In the genomic region with DNA sequence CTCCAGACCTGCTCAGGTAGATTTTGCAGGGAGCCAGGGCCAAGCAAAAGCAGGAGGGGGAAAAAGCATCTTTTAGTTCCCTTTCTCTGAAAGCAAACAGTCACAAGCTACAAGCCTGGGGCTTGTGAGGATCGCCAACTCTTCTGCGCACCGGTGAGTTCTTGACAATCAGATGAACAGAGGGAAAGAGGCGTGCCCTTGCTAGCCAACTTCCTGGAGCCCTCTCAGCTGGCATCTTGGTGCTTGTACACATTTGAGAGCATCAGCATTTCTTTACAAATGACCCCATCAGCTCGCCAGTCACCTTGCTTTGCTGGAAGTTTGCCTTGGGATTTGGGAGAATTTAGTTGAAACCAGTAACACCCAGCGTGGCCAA, we compare ENCODE assay signal across 14 cellular contexts.
"Had no signal": no experiment of that assay in that cellular context is flagged by ENCODE, and none has a peak within 500 bp of the region (broad histone marks: within the 10 kb centered on the region; RNA-seq: fewer than 3 reads in every experiment).

No MANE protein-coding gene starts in this region.

- H3K9me3 ChIP-seq: body of pancreas, neutrophil, tibial nerve had no signal

- ATAC-seq: activated naive CD4-positive, alpha-beta T cell treated with anti-CD3 and anti-CD28 coated beads, Interleukin-2, amount 50 U/mL, for 72 hours; body of pancreas; naive thymus-derived CD4-positive, alpha-beta T cell; stimulated activated memory B cell treated with anti-CD40 and anti-IgM and Interleukin-4, amounts not matched to agents 10 μg/mL and 1 μg/mL and 100 μg/mL, for 72 hours; T-helper 17 cell had no signal

- H3K4me3 ChIP-seq: body of pancreas, tibial nerve had no signal

- H3K27me3 ChIP-seq: body of pancreas, neutrophil, tibial nerve had no signal

- H3K27ac Mint-ChIP-seq: activated naive CD4-positive, alpha-beta T cell treated with anti-CD3 and anti-CD28 coated beads, Interleukin-2, amount 50 U/mL, for 72 hours; endodermal cell; stimulated activated memory B cell treated with anti-CD40 and anti-IgM and Interleukin-4, amounts not matched to agents 10 μg/mL and 1 μg/mL and 100 μg/mL, for 72 hours; T-helper 17 cell had no signal

- H3K27me3 Mint-ChIP-seq: T-helper 17 cell had no signal

- H3K9me3 Mint-ChIP-seq: activated naive CD4-positive, alpha-beta T cell treated with anti-CD3 and anti-CD28 coated beads, Interleukin-2, amount 50 U/mL, for 72 hours; naive thymus-derived CD4-positive, alpha-beta T cell; stimulated activated memory B cell treated with anti-CD40 and anti-IgM and Interleukin-4, amounts not matched to agents 10 μg/mL and 1 μg/mL and 100 μg/mL, for 72 hours had no signal

- H3K36me3 ChIP-seq: neutrophil, tibial nerve had no signal

- H3K4me3 Mint-ChIP-seq: endodermal cell; naive thymus-derived CD4-positive, alpha-beta T cell; stimulated activated memory B cell treated with anti-CD40 and anti-IgM and Interleukin-4, amounts not matched to agents 10 μg/mL and 1 μg/mL and 100 μg/mL, for 72 hours; T-helper 17 cell had no signal

- H3K4me1 Mint-ChIP-seq: stimulated activated memory B cell treated with anti-CD40 and anti-IgM and Interleukin-4, amounts not matched to agents 10 μg/mL and 1 μg/mL and 100 μg/mL, for 72 hours had no signal

- H3K36me3 Mint-ChIP-seq: activated naive CD4-positive, alpha-beta T cell treated with anti-CD3 and anti-CD28 coated beads, Interleukin-2, amount 50 U/mL, for 72 hours; naive thymus-derived CD4-positive, alpha-beta T cell; stimulated activated memory B cell treated with anti-CD40 and anti-IgM and Interleukin-4, amounts not matched to agents 10 μg/mL and 1 μg/mL and 100 μg/mL, for 72 hours had no signal

- H3K4me1 ChIP-seq: body of pancreas had no signal

- DNase-seq: activated CD4-positive, alpha-beta T cell treated with anti-CD3 and anti-CD28 coated beads, Interleukin-2, amount 50 U/mL, for 4 hours; activated CD4-positive, CD25-positive, alpha-beta regulatory T cell treated with anti-CD3 and anti-CD28 coated beads, Interleukin-2, amount 50 U/mL, for 72 hours; activated T-cell treated with anti-CD3 and anti-CD28 coated beads, Interleukin-2, amount 50 U/mL, for 1 hour; amniotic stem cell; body of pancreas; cerebellar nuclear complex; endodermal cell; hippocampal formation; naive thymus-derived CD4-positive, alpha-beta T cell; T-helper 17 cell had no signal

- H3K27ac ChIP-seq: body of pancreas, neutrophil, tibial nerve had no signal
